ENCODE assay signal across 18 cellular contexts in the genomic region with DNA sequence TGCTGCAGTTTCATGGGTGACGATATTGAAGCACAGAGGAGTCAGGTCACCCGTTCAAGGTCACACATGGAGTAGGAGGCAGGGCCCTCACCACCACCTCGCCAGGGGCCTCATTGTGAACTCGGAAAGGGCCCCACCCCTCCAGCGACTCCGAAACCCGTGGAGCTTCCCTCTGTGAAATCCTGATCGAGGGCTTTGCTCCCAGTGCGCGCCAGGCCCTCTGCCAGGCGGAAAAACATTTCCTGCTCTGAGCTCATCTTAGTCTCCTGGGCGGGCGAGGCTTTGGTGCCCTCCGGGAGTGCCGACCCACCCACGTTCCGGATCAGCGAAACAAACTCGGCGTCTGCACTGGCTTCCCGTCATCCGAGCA.
DNase-seq lines count a peak whose midpoint lies in the region; ATAC-seq lines count a peak whose summit lies in the region.
"Had no signal": no experiment of that assay in that cellular context is flagged by ENCODE, and none has a peak within 500 bp of the region (broad histone marks: within the 10 kb centered on the region; RNA-seq: fewer than 3 reads in every experiment).

No MANE protein-coding gene starts in this region.

- H3K4me1 Mint-ChIP-seq in activated CD4-positive, alpha-beta memory T cell treated with anti-CD3 and anti-CD28 coated beads for 36 hours (ENCODE audit: low read depth): no peaks in the 10 kb centered on the region
- H3K4me1 Mint-ChIP-seq: activated CD4-positive, alpha-beta T cell treated with anti-CD3 and anti-CD28 coated beads for 36 hours; mesothelial cell of epicardium; nephron had no signal

- CTCF ChIA-PET in activated CD4-positive, alpha-beta memory T cell treated with anti-CD3 and anti-CD28 coated beads for 36 hours (lab: Charles Lee): no interaction called here

- H3K4me3 Mint-ChIP-seq in activated CD4-positive, alpha-beta memory T cell treated with anti-CD3 and anti-CD28 coated beads for 36 hours: no peak overlapping the region
- H3K4me3 Mint-ChIP-seq: activated CD4-positive, alpha-beta T cell treated with anti-CD3 and anti-CD28 coated beads for 36 hours; mesothelial cell of epicardium; nephron had no signal

- H3K27me3 Mint-ChIP-seq in activated CD4-positive, alpha-beta memory T cell treated with anti-CD3 and anti-CD28 coated beads for 36 hours: peaks cover 2% of the 10 kb centered on the region

- no peaks in the 10 kb centered on the region for H3K27me3 ChIP-seq in HAP-1 (ENCODE audit: low read depth)

- H3K9me3 Mint-ChIP-seq in activated CD4-positive, alpha-beta memory T cell treated with anti-CD3 and anti-CD28 coated beads for 36 hours: peaks cover 4% of the 10 kb centered on the region

- H3K36me3 Mint-ChIP-seq in activated CD4-positive, alpha-beta memory T cell treated with anti-CD3 and anti-CD28 coated beads for 36 hours: no peaks in the 10 kb centered on the region
- H3K36me3 Mint-ChIP-seq: mesothelial cell of epicardium had no signal

- H3K9me3 ChIP-seq in HAP-1: peaks cover 2% of the 10 kb centered on the region; the same call in 1 of the 2 replicates
- H3K9me3 ChIP-seq: thoracic aorta had no signal

- no peaks in the 10 kb centered on the region for H3K4me1 ChIP-seq in HAP-1

- peak; percentile 54 for DNase-seq in AG20443 (ENCODE audit: low spot score)
- peak; percentile 4 for DNase-seq in RPMI7951 (ENCODE audit: low read depth)
- DNase-seq in left kidney (ENCODE audit: low read depth, low spot score): peak; percentile 70
- peak; percentile 69 for DNase-seq in sciatic nerve (ENCODE audit: low spot score)
- no peak for DNase-seq in HAP-1 (ENCODE audit: low spot score in 2 of 2)
- no peak for DNase-seq in iPS-NIHi11 (ENCODE audit: low spot score)
- DNase-seq in activated CD4-positive, alpha-beta memory T cell treated with anti-CD3 and anti-CD28 coated beads for 36 hours: no peak
- DNase-seq: activated CD4-positive, alpha-beta T cell treated with anti-CD3 and anti-CD28 coated beads for 36 hours; cerebellar nuclear complex; DND-41; effector CD8-positive, alpha-beta T cell; NCI-H187; NCI-H446 treated with DMSO at 0.1 percent for 48 hours; NK-92 treated with Interleukin-12 subunit alpha and Interleukin-12 subunit beta, amount 100 ng/mL, for 24 hours had no signal

- ATAC-seq in sciatic nerve (peak; percentile 90), GM18861 (IDR thresholded peaks at IDR 0.05; ENCODE audit: unreplicated experiment) (no peak)
- ATAC-seq: activated CD4-positive, alpha-beta T cell treated with anti-CD3 and anti-CD28 coated beads for 36 hours had no signal

- in situ Hi-C loops in HAP-1 (cut with MboI; ENCODE audit: low sequenced_read_pairs): no loop called here

- intact Hi-C loops in sciatic nerve (cut with DNase I): no loop called here
- intact Hi-C loops in activated CD4-positive, alpha-beta memory T cell treated with anti-CD3 and anti-CD28 coated beads for 36 hours (cut with micrococcal nuclease): no loop called here

- H3K4me3 ChIP-seq in HAP-1: no peak overlapping the region
- H3K4me3 ChIP-seq: thoracic aorta had no signal

- H3K27ac Mint-ChIP-seq in activated CD4-positive, alpha-beta memory T cell treated with anti-CD3 and anti-CD28 coated beads for 36 hours: no peak overlapping the region
- H3K27ac Mint-ChIP-seq: activated CD4-positive, alpha-beta T cell treated with anti-CD3 and anti-CD28 coated beads for 36 hours; mesothelial cell of epicardium; nephron had no signal

- no peaks in the 10 kb centered on the region for H3K36me3 ChIP-seq in HAP-1 (replicated peaks)
- H3K36me3 ChIP-seq: thoracic aorta had no signal

- POLR2A ChIA-PET in activated CD4-positive, alpha-beta memory T cell treated with anti-CD3 and anti-CD28 coated beads for 36 hours (lab: Charles Lee): no interaction called here

Comparison
In these comparisons a context has a peak if more than half of its experiments do, and no peak if none do; other contexts are left out.
1. DNase-seq: peak in AG20443 (single experiment), RPMI7951 (single experiment), left kidney (single experiment) and sciatic nerve (single experiment); none in HAP-1 (0 of 2), iPS-NIHi11 (single experiment) and activated CD4-positive, alpha-beta memory T cell treated with anti-CD3 and anti-CD28 coated beads for 36 hours (single experiment).